Comparison of ENCODE assay signal across 15 cellular contexts in the genomic region with DNA sequence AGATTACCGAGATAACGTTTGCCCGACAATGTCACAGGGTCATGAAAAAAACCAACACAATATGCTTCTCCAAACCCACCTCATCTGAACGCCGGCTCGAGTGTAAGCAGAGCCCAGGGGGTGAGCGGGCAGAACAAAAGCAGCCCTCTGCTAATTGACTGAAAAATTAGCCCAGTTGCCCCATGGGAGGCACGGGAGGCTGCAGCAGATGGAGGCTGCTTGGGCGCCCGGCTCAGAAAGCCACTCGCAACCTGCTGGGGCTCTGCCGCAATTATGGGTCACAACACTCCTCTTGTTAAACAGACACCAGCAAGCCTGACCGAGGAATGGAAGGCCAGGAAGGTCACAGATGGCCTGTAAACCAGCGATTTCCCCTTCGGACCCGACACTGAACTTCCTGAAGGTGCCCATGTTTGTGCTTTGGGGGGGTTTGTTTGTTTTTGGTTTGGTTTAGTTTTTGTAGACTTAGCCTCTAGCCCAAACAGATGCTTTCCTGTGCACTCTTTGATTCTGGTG.
DNase-seq lines count a peak whose midpoint lies in the region; ATAC-seq and TF ChIP-seq lines count a peak whose summit lies in the region.
"Had no signal": no experiment of that assay in that cellular context is flagged by ENCODE, and none has a peak within 500 bp of the region (broad histone marks: within the 10 kb centered on the region; RNA-seq: fewer than 3 reads in every experiment).

No MANE protein-coding gene starts in this region.

- no peak overlapping the region for H3K4me2 ChIP-seq in neural progenitor cell
- H3K4me2 ChIP-seq: GM23338 had no signal

- H3K36me3 ChIP-seq in neural progenitor cell = no peaks in the 10 kb centered on the region

- no peaks in the 10 kb centered on the region for H3K27me3 ChIP-seq in neural progenitor cell

- H3K4me1 ChIP-seq in neural progenitor cell = no peaks in the 10 kb centered on the region

- no peak overlapping the region for H3K4me3 ChIP-seq in neural progenitor cell
- H3K4me3 ChIP-seq: GM23338 had no signal

- no peaks in the 10 kb centered on the region for H3F3A ChIP-seq in neural progenitor cell (ENCODE audit: low read depth)

- peak overlapping the region; percentile 26 for H3K27ac Mint-ChIP-seq in central memory CD8-positive, alpha-beta T cell (ENCODE audit: low read depth)
- peak overlapping the region; percentile 40 for H3K27ac Mint-ChIP-seq in neural progenitor cell
- H3K27ac Mint-ChIP-seq: B cell; CD4-positive, alpha-beta T cell; GM23338; H9 had no signal

- no peak overlapping the region for H3K9ac ChIP-seq in neural progenitor cell

- TF ChIP-seq CTCF in neural progenitor cell (IDR thresholded peaks at IDR 0.05) = no peak

- DNase-seq in NCI-H1436 (lab: John Stamatoyannopoulos, UW) (peak; percentile 51), NCI-H2171 treated with DMSO at 0.1 percent for 48 hours (lab: John Stamatoyannopoulos, UW) (peak; percentile 99), neural progenitor cell (ENCODE audit: low spot score) (no peak), NCI-H82 (lab: John Stamatoyannopoulos, UW) (no peak)
- no peak for DNase-seq in central memory CD8-positive, alpha-beta T cell (ENCODE audit: low spot score in 2 of 2)
- DNase-seq: ACHN; C1 segment of cervical spinal cord; Calu3; CD4-positive, alpha-beta T cell; DMS 273 treated with DMSO at 0.1 percent for 48 hours; H9 had no signal

- peaks cover 9% of the 10 kb centered on the region for H3K9me3 ChIP-seq in neural progenitor cell (ENCODE audit: low read depth)

- H3K4me3 Mint-ChIP-seq in central memory CD8-positive, alpha-beta T cell = no peak overlapping the region
- H3K4me3 Mint-ChIP-seq in neural progenitor cell = no peak overlapping the region
- H3K4me3 Mint-ChIP-seq: B cell; CD4-positive, alpha-beta T cell; GM23338; H9 had no signal

- no peak for ATAC-seq in central memory CD8-positive, alpha-beta T cell (replicated peaks; ENCODE audit: extremely low read depth, poor library complexity, severe bottlenecking)
- ATAC-seq in GM21390 (IDR thresholded peaks at IDR 0.05; ENCODE audit: unreplicated experiment) (no peak), GM21619 (IDR thresholded peaks at IDR 0.05; ENCODE audit: unreplicated experiment) (no peak)
- ATAC-seq: GM23338 had no signal

- H3K27ac ChIP-seq in neural progenitor cell = no peak overlapping the region

- no peak overlapping the region for H2AFZ ChIP-seq in neural progenitor cell (replicated peaks)
- H2AFZ ChIP-seq: GM23338 had no signal

- H3K27me3 Mint-ChIP-seq in central memory CD8-positive, alpha-beta T cell = no peaks in the 10 kb centered on the region
- peaks cover 2% of the 10 kb centered on the region for H3K27me3 Mint-ChIP-seq in neural progenitor cell (ENCODE audit: insufficient read depth, low read depth)
- H3K27me3 Mint-ChIP-seq: B cell; CD4-positive, alpha-beta T cell had no signal

- H3K4me1 Mint-ChIP-seq in central memory CD8-positive, alpha-beta T cell = no peaks in the 10 kb centered on the region
- H3K4me1 Mint-ChIP-seq in neural progenitor cell = peaks cover 13% of the 10 kb centered on the region
- H3K4me1 Mint-ChIP-seq: B cell, GM23338, H9 had no signal

- no peaks in the 10 kb centered on the region for H4K20me1 ChIP-seq in neural progenitor cell (ENCODE audit: low read depth)

- no peaks in the 10 kb centered on the region for H3K36me3 Mint-ChIP-seq in central memory CD8-positive, alpha-beta T cell (ENCODE audit: insufficient read depth)
- H3K36me3 Mint-ChIP-seq in neural progenitor cell = no peaks in the 10 kb centered on the region

- H3K9me3 Mint-ChIP-seq in central memory CD8-positive, alpha-beta T cell = peaks cover 25% of the 10 kb centered on the region
- peaks cover 2% of the 10 kb centered on the region for H3K9me3 Mint-ChIP-seq in neural progenitor cell

- H3K79me2 ChIP-seq in neural progenitor cell (ENCODE audit: low read depth) = no peaks in the 10 kb centered on the region

Comparison
In these comparisons a context has a peak if more than half of its experiments do, and no peak if none do; other contexts are left out.
1. DNase-seq: peak in NCI-H1436 (single experiment) and NCI-H2171 treated with DMSO at 0.1 percent for 48 hours (single experiment); none in central memory CD8-positive, alpha-beta T cell (0 of 2), neural progenitor cell (single experiment) and NCI-H82 (single experiment).